ENCODE assay signal across 9 cellular contexts in the genomic region with DNA sequence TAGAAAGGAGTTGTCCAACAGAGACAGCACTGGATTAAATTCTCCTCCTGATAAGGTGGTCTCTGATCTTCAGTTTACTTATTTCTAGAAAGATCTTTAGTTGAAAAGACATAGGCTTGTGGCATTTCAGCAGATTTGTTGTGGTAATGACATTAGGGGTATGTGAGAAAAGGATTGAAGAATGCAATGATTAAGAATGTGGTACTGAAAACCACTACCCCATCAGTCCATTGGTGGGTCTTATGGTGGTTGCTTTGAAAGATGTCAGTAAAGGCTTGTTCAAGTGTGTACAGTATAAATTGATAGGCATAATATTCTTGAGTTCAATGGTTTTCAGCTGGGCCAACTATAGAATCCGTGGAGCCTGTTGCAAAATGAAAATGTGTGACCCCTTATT. TPM values are rescaled to one million over a fixed set of nuclear protein-coding genes. Genes with fewer than 3 reads are reported as not detected.
DNase-seq lines count a peak whose midpoint lies in the region; ATAC-seq, FAIRE-seq and TF ChIP-seq lines count a peak whose summit lies in the region.
"Had no signal": no experiment of that assay in that cellular context is flagged by ENCODE, and none has a peak within 500 bp of the region (broad histone marks: within the 10 kb centered on the region; RNA-seq: fewer than 3 reads in every experiment).

No MANE protein-coding gene starts in this region.

- no peaks in the 10 kb centered on the region for H3K36me3 Mint-ChIP-seq in CD4-positive, alpha-beta memory T cell

- POLR2A ChIA-PET in CD4-positive, alpha-beta memory T cell (lab: Charles Lee; ENCODE audit: partially characterized antibody): no interaction called here
- POLR2A ChIA-PET in GM12878 (lab: Charles Lee): interaction anchor here (0.7 to 1.1 kb wide), 2 partner anchors 11 to 204 kb away, joined by 4 read pairs; partner anchors contain the start of gene PPFIBP1

- no peaks in the 10 kb centered on the region for H4K20me1 ChIP-seq in GM12878 (ENCODE audit: control insufficient read depth, insufficient read depth)

- no peaks in the 10 kb centered on the region for H3K9me3 Mint-ChIP-seq in CD4-positive, alpha-beta memory T cell

- no peaks in the 10 kb centered on the region for H3K36me3 ChIP-seq in CD4-positive, alpha-beta memory T cell (ENCODE audit: insufficient read depth, low read length)
- H3K36me3 ChIP-seq in GM12878 (ENCODE audit: control insufficient read depth in 2 of 2, insufficient read depth in 2 of 2, low read length in 1 of 2): no peaks in the 10 kb centered on the region
- H3K36me3 ChIP-seq in mesendoderm (ENCODE audit: control insufficient read depth, insufficient read depth, low read length): no peaks in the 10 kb centered on the region
- no peaks in the 10 kb centered on the region for H3K36me3 ChIP-seq in breast epithelium

- peak; percentile 24 for ATAC-seq in HG03139 (IDR thresholded peaks at IDR 0.05; ENCODE audit: unreplicated experiment)
- ATAC-seq in GM12878: peak; percentile 70

- H3K4me2 ChIP-seq in GM12878 (ENCODE audit: control insufficient read depth, insufficient read depth) (peak overlapping the region; percentile 88), mesendoderm (ENCODE audit: low read length) (no peak overlapping the region)

- H3K4me3 ChIP-seq in CD4-positive, alpha-beta memory T cell (ENCODE audit: low read length in 2 of 2): no peak overlapping the region
- H3K4me3 ChIP-seq in GM12878 (peak overlapping the region; percentile 27; the same call in 1 of the 2 replicates), mesendoderm (ENCODE audit: low read length) (no peak overlapping the region), breast epithelium (no peak overlapping the region)

- H3K23ac ChIP-seq in mesendoderm (ENCODE audit: low read length): no peak overlapping the region

- no peak overlapping the region for H2BK120ac ChIP-seq in mesendoderm (ENCODE audit: low read depth, low read length)

- TF ChIP-seq CTCF in GM12878 (IDR thresholded peaks at IDR 0.05 in 2 of 3, conservative IDR thresholded peaks at IDR 0.05 in 1 of 3; ENCODE audit: control insufficient read depth in 2 of 3, extremely low read depth in 1 of 3, insufficient read depth in 1 of 3, low read depth in 3 of 3, low read length in 3 of 3): no peak
- TF ChIP-seq CTCF in breast epithelium (IDR thresholded peaks at IDR 0.05): no peak

- no peak for TF ChIP-seq EP300 in GM12878 (IDR thresholded peaks at IDR 0.05; ENCODE audit: borderline replicate concordance in 1 of 2, control insufficient read depth in 1 of 2, low read depth in 2 of 2, low read length in 2 of 2)

- RAD21 ChIA-PET in GM12878 (lab: Charles Lee; ENCODE audit: unreplicated experiment): interaction anchor here (0.7 to 1.2 kb wide), 2 partner anchors 10 to 13 kb away, joined by 3 to 4 read pairs; partner anchors contain the start of gene PPFIBP1

- no peaks in the 10 kb centered on the region for H3K27me3 Mint-ChIP-seq in CD4-positive, alpha-beta memory T cell

- TF ChIP-seq POLR2A in GM12878 (IDR thresholded peaks at IDR 0.05; ENCODE audit: low read depth, low read length): no peak
- no peak for TF ChIP-seq POLR2A in breast epithelium (IDR thresholded peaks at IDR 0.05)

- no peak overlapping the region for H2AK5ac ChIP-seq in mesendoderm (ENCODE audit: low read length)

- peak overlapping the region; percentile 55; the same call in 1 of the 2 replicates for H3K9ac ChIP-seq in GM12878 (ENCODE audit: control insufficient read depth, insufficient read depth, low read length)
- H3K9ac ChIP-seq in mesendoderm (ENCODE audit: low read length): no peak overlapping the region

- H4K5ac ChIP-seq in mesendoderm (ENCODE audit: low read length): no peak overlapping the region

- SMC1A ChIA-PET in GM12878 (lab: Charles Lee; ENCODE audit: uncharacterized antibody, unreplicated experiment): interaction anchor here (0.6 to 2.3 kb wide), 7 partner anchors 10 to 201 kb away, joined by 3 to 11 read pairs (median 4); no protein-coding TSS in a partner anchor

- no peaks in the 10 kb centered on the region for H3K9me3 ChIP-seq in CD4-positive, alpha-beta memory T cell (ENCODE audit: control insufficient read depth in 1 of 2, low read length in 2 of 2)
- H3K9me3 ChIP-seq in GM12878 (replicated peaks; ENCODE audit: control insufficient read depth, insufficient read depth, low read length) (no peaks in the 10 kb centered on the region; the same call in 2 of the 3 replicates), breast epithelium (no peaks in the 10 kb centered on the region)

- no peak for DNase-seq in CD4-positive, alpha-beta memory T cell
- no peak for DNase-seq in GM19239 (ENCODE audit: insufficient read length, low spot score)
- DNase-seq in GM12878 (ENCODE audit: low read depth, low spot score): no peak
- DNase-seq in mesendoderm: no peak
- DNase-seq in breast epithelium (ENCODE audit: low spot score in 2 of 2): no peak
- DNase-seq in NCI-H526 (lab: John Stamatoyannopoulos, UW): no peak
- no peak for DNase-seq in globus pallidus (ENCODE audit: low spot score)
- DNase-seq: amygdala had no signal

- H2AFZ ChIP-seq in GM12878 (ENCODE audit: control insufficient read depth, low read depth, low read length): no peak overlapping the region

- H3K56ac ChIP-seq in mesendoderm (ENCODE audit: low read length): no peak overlapping the region

- CTCF ChIA-PET in CD4-positive, alpha-beta memory T cell (lab: Charles Lee; ENCODE audit: partially characterized antibody): interaction anchor here (1.0 kb wide), 1 partner anchor 101 kb away, joined by 3 read pairs; no protein-coding TSS in a partner anchor
- CTCF ChIA-PET in GM12878 (lab: Yijun Ruan, JAX): interaction anchor here (0.7 kb wide), 2 partner anchors 118 to 268 kb away, joined by 3 to 4 read pairs; no protein-coding TSS in a partner anchor

- peaks cover 14 to 20% (median 17%) of the 10 kb centered on the region in 4 donors for H3K4me1 Mint-ChIP-seq in CD4-positive, alpha-beta memory T cell

- H3K27ac ChIP-seq in CD4-positive, alpha-beta memory T cell (ENCODE audit: low read depth, low read length): no peak overlapping the region
- H3K27ac ChIP-seq in GM12878 (ENCODE audit: control insufficient read depth, insufficient read depth) (peak overlapping the region; percentile 78), mesendoderm (ENCODE audit: low read depth, low read length) (no peak overlapping the region), breast epithelium (peak overlapping the region in 1 of 2 donors; percentile 16)

- H3K4me1 ChIP-seq in CD4-positive, alpha-beta memory T cell (ENCODE audit: insufficient read depth, low read length): peaks cover 14% of the 10 kb centered on the region
- peaks cover 62% of the 10 kb centered on the region for H3K4me1 ChIP-seq in GM12878 (ENCODE audit: control insufficient read depth, insufficient read depth, low read length)
- peaks cover 8% of the 10 kb centered on the region for H3K4me1 ChIP-seq in mesendoderm (ENCODE audit: control insufficient read depth, low read depth, low read length)
- H3K4me1 ChIP-seq in breast epithelium: no peaks in the 10 kb centered on the region

- no peak overlapping the region for H3K4ac ChIP-seq in mesendoderm (ENCODE audit: low read depth, low read length)

- no peak overlapping the region for H2BK15ac ChIP-seq in mesendoderm (replicated peaks; ENCODE audit: low read depth)

- FAIRE-seq in GM19239 (lab: Jason Lieb, UNC) (peak; percentile 74), GM12878 (lab: Jason Lieb, UNC) (no peak)

- in situ Hi-C loops in GM12878 (cut with MboI): no loop called here

- H3K79me1 ChIP-seq in mesendoderm (ENCODE audit: low read length): peaks cover 37% of the 10 kb centered on the region

- no TSS peak for BruUV-seq in GM12878 (replicated peaks; lab: Mats Ljungman, UMichigan)

- no peak overlapping the region for H3K18ac ChIP-seq in mesendoderm (ENCODE audit: low read length)

- TF ChIP-seq RAD21 in GM12878 (IDR thresholded peaks at IDR 0.05; ENCODE audit: insufficient read depth, low read depth, low read length): no peak

- H3K27me3 ChIP-seq in CD4-positive, alpha-beta memory T cell (ENCODE audit: insufficient read depth, low read length): no peaks in the 10 kb centered on the region
- H3K27me3 ChIP-seq in GM12878 (replicated peaks in 1 of 2; ENCODE audit: control insufficient read depth in 2 of 2, insufficient read depth in 2 of 2, low read length in 1 of 2) (no peaks in the 10 kb centered on the region), mesendoderm (ENCODE audit: insufficient read depth, low read length, poor library complexity) (no peaks in the 10 kb centered on the region), breast epithelium (no peaks in the 10 kb centered on the region)

- H4K8ac ChIP-seq in mesendoderm (ENCODE audit: low read depth, low read length): no peak overlapping the region

- peak overlapping the region in 3 of 8 donors; percentile 11 to 30 (median 12) for H3K4me3 Mint-ChIP-seq in CD4-positive, alpha-beta memory T cell

- H3K79me2 ChIP-seq in GM12878 (ENCODE audit: control insufficient read depth, insufficient read depth, low read length): peaks cover 37% of the 10 kb centered on the region
- peaks cover 69% of the 10 kb centered on the region for H3K79me2 ChIP-seq in mesendoderm (ENCODE audit: control insufficient read depth, insufficient read depth, low read length)

- WGBS in GM12878 (ENCODE audit: insufficient coverage, insufficient replicate concordance, low lambda C conversion rate, missing lambda C conversion rate): 50% methylated on average over 1 of the region's 1 CpG
- WGBS in mesendoderm (ENCODE audit: extremely low coverage, insufficient coverage, low lambda C conversion rate): no CpG with 5 or more reads among the region's 1 CpG

- intact Hi-C loops in CD4-positive, alpha-beta memory T cell (cut with micrococcal nuclease): loop anchor here (1.0 kb wide), 1 partner anchor 10 kb away; the partner anchor contains the start of gene PPFIBP1
- intact Hi-C loops in GM12878 (cut with micrococcal nuclease; ENCODE audit: unreplicated experiment): loop anchor here (1.0 to 5.0 kb wide), 3 partner anchors 36 to 168 kb away; no protein-coding TSS in a partner anchor
- intact Hi-C loops in breast epithelium (cut with DNase I; ENCODE audit: low total_unique reads): no loop called here

- H2BK5ac ChIP-seq in mesendoderm (ENCODE audit: low read length): no peak overlapping the region

- H3K27ac Mint-ChIP-seq in CD4-positive, alpha-beta memory T cell: peak overlapping the region in 4 of 7 donors; percentile 37 to 58 (median 47)

RNA-seq across cellular contexts. Expression of gene PPFIBP1, which starts 10.8 kb away (rescaled TPM):
- 1 to 10 TPM; 5.2 to 6.5 TPM for total RNA-seq in CD4-positive, alpha-beta memory T cell
- 1 to 10 TPM; 2.1 to 2.3 TPM for polyA plus RNA-seq in CD4-positive, alpha-beta memory T cell
- 239 and 251 TPM in 2 replicates for total RNA-seq in GM12878 (2013; cell fraction: nucleolus; rRNA removed)
- total RNA-seq in GM12878 (2014; rRNA removed): 3.8 and 4.7 TPM in 2 replicates
- 2.6 and 3.8 TPM in 2 replicates for total RNA-seq in GM12878 (2014; rRNA removed; fragmentation: Illumina TruSeq; extraction: Trizol)
- 3.8 and 4.2 TPM in 2 replicates for total RNA-seq in GM12878 (2021)
- polyA plus RNA-seq in GM12878 (2011; ENCODE audit: low read depth): 10.0 TPM
- 7.8 and 9.4 TPM in 2 replicates for polyA plus RNA-seq in GM12878 (2011; rRNA removed)
- polyA plus RNA-seq in GM12878 (2011; cell fraction: cytosol; rRNA removed): 3.5 and 3.6 TPM in 2 replicates
- polyA plus RNA-seq in GM12878 (2011; cell fraction: nucleus; rRNA removed): 9.8 and 10.8 TPM in 2 replicates
- polyA plus RNA-seq in GM12878 (2012): 11.3 and 22.7 TPM in 2 replicates
- polyA plus RNA-seq in GM12878 (2014; fragmentation: Illumina TruSeq; extraction: Trizol): 3.5 and 4.7 TPM in 2 replicates
- polyA plus RNA-seq in GM12878 (2014; fragmentation: Nextera tagmentation; extraction: Ambion mirVana): under 1 TPM; 0.47 to 0.55 TPM
- polyA plus RNA-seq in GM12878 (2014; rRNA removed): 1.9 and 2.8 TPM in 2 replicates
- 1 to 10 TPM; 4.7 to 6.8 TPM for polyA plus RNA-seq in GM12878 (2016; fragmentation: Nextera tagmentation; extraction: Ambion mirVana)
- polyA minus RNA-seq in GM12878 (2011; rRNA and poly(A)+ RNA removed): 12.4 and 14.4 TPM in 2 replicates
- 3.6 TPM in 2 replicates for polyA minus RNA-seq in GM12878 (2011; cell fraction: cytosol; rRNA and poly(A)+ RNA removed)
- 10.6 and 12.5 TPM in 2 replicates for polyA minus RNA-seq in GM12878 (2011; cell fraction: nucleus; rRNA and poly(A)+ RNA removed)
- 24.7 TPM for polyA plus RNA-seq in mesendoderm (2013, experiment 1 of 2)
- polyA plus RNA-seq in mesendoderm (2013, experiment 2 of 2): 24.3 TPM
- total RNA-seq in breast epithelium: 10 to 100 TPM; 34.4 to 86.5 (median 84.0) TPM
